In the genomic region with DNA sequence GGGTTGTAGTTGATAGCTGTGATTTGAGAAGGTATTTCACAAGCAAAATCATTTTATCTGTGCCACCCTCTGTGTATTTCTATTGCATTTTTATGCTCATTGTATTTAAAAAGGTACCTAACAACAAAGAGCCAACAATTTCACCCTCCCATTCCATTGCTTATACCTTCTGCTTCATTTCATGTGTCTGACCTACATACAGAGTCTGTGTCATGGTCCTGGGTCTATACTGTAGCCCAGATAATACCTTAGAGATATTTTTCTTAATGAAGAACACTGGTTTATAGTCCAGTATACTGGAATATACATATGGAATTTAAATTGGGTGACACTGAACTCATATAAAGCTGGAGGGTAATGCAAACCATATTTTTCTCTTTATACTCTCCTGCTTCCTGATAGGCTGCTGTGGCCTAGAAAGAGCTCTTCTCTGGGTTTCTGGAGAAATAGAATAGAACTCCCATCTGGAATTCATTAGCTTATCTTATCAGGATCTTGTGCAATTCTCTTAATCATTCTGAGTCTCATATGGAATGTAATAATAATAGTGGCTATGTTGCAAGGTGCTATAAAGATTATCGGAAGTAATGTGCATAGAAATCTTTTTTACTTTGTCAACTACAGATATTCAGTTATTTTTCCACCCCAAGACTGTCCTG, we compare ENCODE assay signal across 18 cellular contexts. TPM values are rescaled to one million over a fixed set of nuclear protein-coding genes. Genes with fewer than 3 reads are reported as not detected.
A peak's percentile ranks its signal among the peaks of the same experiment; 100 is the strongest.
DNase-seq lines count a peak whose midpoint lies in the region; ATAC-seq and TF ChIP-seq lines count a peak whose summit lies in the region.
"Had no signal": no experiment of that assay in that cellular context is flagged by ENCODE, and none has a peak within 500 bp of the region (broad histone marks: within the 10 kb centered on the region; RNA-seq: fewer than 3 reads in every experiment).

No MANE protein-coding gene starts in this region.

- H3K4me1 ChIP-seq in A673 (ENCODE audit: insufficient read depth, low read length, poor library complexity, severe bottlenecking) = peaks cover 13% of the 10 kb centered on the region
- 0 out of 2 replicates have a peak, but pooled peaks cover 2% of the 10 kb centered on the region for H3K4me1 ChIP-seq in IMR-90 (ENCODE audit: control insufficient read depth, insufficient read depth, low read length)
- H3K4me1 ChIP-seq in left lung = no peaks in the 10 kb centered on the region
- H3K4me1 ChIP-seq: HAP-1 had no signal

- no peaks in the 10 kb centered on the region for H3K79me1 ChIP-seq in IMR-90 (ENCODE audit: low read depth in 1 of 2, low read length in 2 of 2)

- dilution Hi-C loops in IMR-90 (cut with HindIII; ENCODE audit: low sequenced_read_pairs, unreplicated experiment) = no loop called here

- no peak overlapping the region for H2AK5ac ChIP-seq in IMR-90 (ENCODE audit: low read depth, low read length)

- H3K9me3 ChIP-seq in A673 (ENCODE audit: low read depth, low read length, poor library complexity, severe bottlenecking) (no peaks in the 10 kb centered on the region), IMR-90 (ENCODE audit: control insufficient read depth, insufficient read depth, low read length) (no peaks in the 10 kb centered on the region), left lung (no peaks in the 10 kb centered on the region)
- H3K9me3 ChIP-seq: HAP-1 had no signal

- CTCF ChIA-PET in A673 (lab: Charles Lee) = interaction anchor here (0.5 to 0.7 kb wide), 2 partner anchors 19 to 31 kb away, joined by 3 read pairs; no protein-coding TSS in a partner anchor
- CTCF ChIA-PET in IMR-90 (lab: Yijun Ruan, JAX) = no interaction called here

- no peak overlapping the region for H2AK9ac ChIP-seq in IMR-90 (replicated peaks; ENCODE audit: low read depth, low read length, poor library complexity)

- no peak overlapping the region for H2BK15ac ChIP-seq in IMR-90 (ENCODE audit: low read depth, low read length)

- peak; percentile 65 for ATAC-seq in IMR-90 (ENCODE audit: low read depth)
- ATAC-seq in left lung = no peak
- ATAC-seq: K562, PC-3 had no signal

- H4K91ac ChIP-seq in IMR-90 (ENCODE audit: insufficient read depth, low read depth, low read length) = no peak overlapping the region

- no peaks in the 10 kb centered on the region for H3K9me1 ChIP-seq in IMR-90 (ENCODE audit: insufficient read depth, low read length)

- POLR2A ChIA-PET in A673 (lab: Charles Lee; ENCODE audit: low non-redundant PET) (no interaction called here), IMR-90 (lab: Charles Lee; ENCODE audit: unreplicated experiment) (no interaction called here)

- no peak overlapping the region for H4K8ac ChIP-seq in IMR-90 (ENCODE audit: low read depth in 2 of 2, low read length in 2 of 2)

- DNase-seq in A673 (ENCODE audit: low spot score) (peak; percentile 79), IMR-90 (peak; percentile 38), astrocyte of the spinal cord (ENCODE audit: low read depth, low spot score) (peak; percentile 17), fibroblast of villous mesenchyme (ENCODE audit: low read depth) (peak; percentile 77), hippocampal formation (lab: John Stamatoyannopoulos, UW) (no peak), midbrain (lab: John Stamatoyannopoulos, UW) (no peak), GM19240 (ENCODE audit: insufficient read length, low spot score) (no peak), left lung (no peak)
- DNase-seq: Calu3; CD4-positive, alpha-beta memory T cell; DMS53; NCI-H1417; NCI-H187 treated with DMSO at 0.1 percent for 48 hours; PC-3 had no signal

- no peak overlapping the region for H3K23ac ChIP-seq in IMR-90 (ENCODE audit: low read depth, low read length)

- BruUV-seq in A673 (replicated peaks; lab: Mats Ljungman, UMichigan) (no TSS peak), IMR-90 (replicated peaks; lab: Mats Ljungman, UMichigan) (no TSS peak)

- H3K36me3 ChIP-seq in A673 (ENCODE audit: insufficient read depth, low read length, poor library complexity, severe bottlenecking) (no peaks in the 10 kb centered on the region), IMR-90 (ENCODE audit: control insufficient read depth, insufficient read depth, low read length) (no peaks in the 10 kb centered on the region), left lung (no peaks in the 10 kb centered on the region)
- H3K36me3 ChIP-seq: HAP-1 had no signal

- H2BK5ac ChIP-seq in IMR-90 (ENCODE audit: low read depth, low read length, poor library complexity, severe bottlenecking) = no peak overlapping the region

- H3K27me3 ChIP-seq in A673 (replicated peaks; ENCODE audit: insufficient read depth, low read depth, low read length, poor library complexity) (no peaks in the 10 kb centered on the region), IMR-90 (ENCODE audit: control insufficient read depth, insufficient read depth, low read length) (no peaks in the 10 kb centered on the region), left lung (no peaks in the 10 kb centered on the region)

- H4K5ac ChIP-seq in IMR-90 (ENCODE audit: low read depth, low read length) = no peak overlapping the region

- no peak overlapping the region for H3K14ac ChIP-seq in IMR-90 (replicated peaks; ENCODE audit: low read depth, low read length)

- no peak overlapping the region for H3K4me3 ChIP-seq in A673 (ENCODE audit: low read depth, low read length, poor library complexity, severe bottlenecking)
- H3K4me3 ChIP-seq in IMR-90 (ENCODE audit: insufficient read depth, low read depth, low read length) = no peak overlapping the region
- no peak overlapping the region for H3K4me3 ChIP-seq in astrocyte of the spinal cord (ENCODE audit: low read depth, low read length)
- no peak overlapping the region for H3K4me3 ChIP-seq in fibroblast of villous mesenchyme (ENCODE audit: low read depth, low read length)
- no peak overlapping the region for H3K4me3 ChIP-seq in left lung
- H3K4me3 ChIP-seq: HAP-1, K562 had no signal

- no peak overlapping the region for H2BK120ac ChIP-seq in IMR-90 (ENCODE audit: low read depth, low read length)

- in situ Hi-C loops in IMR-90 (cut with MboI; ENCODE audit: low sequenced_read_pairs) (no loop called here), astrocyte of the spinal cord (cut with HindIII; ENCODE audit: low sequenced_read_pairs) (no loop called here)

- no CpG with 5 or more reads among the region's 1 CpG for WGBS in IMR-90 (ENCODE audit: extremely low coverage in 2 of 2, insufficient read length in 1 of 2), 2 experiments

- no peak overlapping the region for H3K56ac ChIP-seq in IMR-90 (ENCODE audit: extremely low read depth, insufficient read depth, low read length)

- no peak overlapping the region for H2AFZ ChIP-seq in IMR-90 (replicated peaks; ENCODE audit: low read length, poor library complexity)

- TF ChIP-seq RAD21 in IMR-90 (IDR thresholded peaks at IDR 0.05; ENCODE audit: low read length) = no peak

- no peak overlapping the region for H3K4ac ChIP-seq in IMR-90 (ENCODE audit: low read depth, low read length)

- H2BK20ac ChIP-seq in IMR-90 (ENCODE audit: low read depth, low read length) = no peak overlapping the region

- TF ChIP-seq CTCF in A673 (conservative IDR thresholded peaks at IDR 0.05; ENCODE audit: low read depth, low read length) = no peak
- no peak for TF ChIP-seq CTCF in IMR-90 (conservative IDR thresholded peaks at IDR 0.05; ENCODE audit: low read depth, low read length)
- TF ChIP-seq CTCF in astrocyte of the spinal cord (IDR thresholded peaks at IDR 0.05; ENCODE audit: low read depth, low read length) = no peak
- TF ChIP-seq CTCF in fibroblast of villous mesenchyme (IDR thresholded peaks at IDR 0.05; ENCODE audit: insufficient read depth, low read depth, low read length) = no peak
- TF ChIP-seq CTCF in left lung (IDR thresholded peaks at IDR 0.05) = no peak

- no peak overlapping the region; the same call in 1 of the 2 replicates for H3K18ac ChIP-seq in IMR-90 (ENCODE audit: low read depth, low read length)

- intact Hi-C loops in A673 (cut with micrococcal nuclease; ENCODE audit: unreplicated experiment) (no loop called here), IMR-90 (cut with micrococcal nuclease) (no loop called here), left lung (cut with DNase I) (no loop called here)

- H3K27ac ChIP-seq in A673 (ENCODE audit: low read depth, low read length, poor library complexity, severe bottlenecking) (peak overlapping the region; percentile 68), IMR-90 (ENCODE audit: insufficient read depth, low read length) (no peak overlapping the region), left lung (no peak overlapping the region)
- H3K27ac ChIP-seq: 22Rv1, HL-60 had no signal

- H4K20me1 ChIP-seq in IMR-90 (ENCODE audit: insufficient read depth, low read length) = no peaks in the 10 kb centered on the region

- no peak overlapping the region for H3K4me2 ChIP-seq in IMR-90 (ENCODE audit: low read depth, low read length)

- no peak overlapping the region for H3K9ac ChIP-seq in IMR-90 (ENCODE audit: low read depth, low read length)

- TF ChIP-seq POLR2A in IMR-90 (IDR thresholded peaks at IDR 0.05; ENCODE audit: low read depth, low read length) = no peak

TF ChIP-seq in IMR-90, 13 proteins besides CTCF, POLR2A, EP300 and RAD21:
- TF ChIP-seq MXI1 (IDR thresholded peaks at IDR 0.05; ENCODE audit: borderline replicate concordance, low read depth, low read length) (no peak), CEBPB (IDR thresholded peaks at IDR 0.05; ENCODE audit: low read depth, low read length) (peak; percentile 75)

RNA-seq across cellular contexts. Expression of gene SPART, which starts 31.8 kb away (rescaled TPM):
- total RNA-seq in A673 (2021) (169 and 182 TPM in 2 replicates), IMR-90 (2012; rRNA removed) (86.4 and 110 TPM in 2 replicates), fibroblast of villous mesenchyme (60.6 and 106 TPM in 2 replicates), left lung (10 to 100 TPM; 59.1 to 73.7 TPM)
- 34.2 and 43.8 TPM in 2 replicates for polyA plus RNA-seq in IMR-90 (2012; rRNA removed)
- 9.1 and 12.6 TPM in 2 replicates for polyA plus RNA-seq in IMR-90 (2012; cell fraction: cytosol; rRNA removed)
- 9.9 and 80.4 TPM in 2 replicates for polyA plus RNA-seq in IMR-90 (2012; cell fraction: nucleus; rRNA removed; ENCODE audit: low replicate concordance)
- total RNA-seq: Calu3 had no signal

RNA-seq across cellular contexts. Expression of gene CCNA1, which starts 54.3 kb away (rescaled TPM):
- total RNA-seq in A673 (2021) (3.4 and 4.9 TPM in 2 replicates), IMR-90 (2012; rRNA removed) (not detected in 2 replicates), fibroblast of villous mesenchyme (under 0.01 and 0.43 TPM in 2 replicates), left lung (1 to 10 TPM in 1 of 2 donors, under 1 TPM in 1; 0.15 to 1.5 TPM)
- polyA plus RNA-seq in IMR-90 (2012; rRNA removed) = 0.07 TPM in 1 of 2 replicates, not detected in the other
- polyA plus RNA-seq in IMR-90 (2012; cell fraction: cytosol; rRNA removed) = 0.03 TPM in 1 of 2 replicates, not detected in the other
- polyA plus RNA-seq in IMR-90 (2012; cell fraction: nucleus; rRNA removed; ENCODE audit: low replicate concordance) = 0.03 TPM in 1 of 2 replicates, not detected in the other
- total RNA-seq: Calu3; CD4-positive, alpha-beta memory T cell; K562 had no signal
- polyA plus RNA-seq: CD4-positive, alpha-beta memory T cell had no signal

Comparison
In these comparisons a context has a peak if more than half of its experiments do, and no peak if none do; other contexts are left out.
1. DNase-seq: peak in A673 (single experiment), IMR-90 (single experiment), astrocyte of the spinal cord (single experiment) and fibroblast of villous mesenchyme (single experiment); none in hippocampal formation (0 of 2), midbrain (single experiment), GM19240 (single experiment) and left lung (0 of 2).